8 cellular contexts compared by ENCODE assay signal in the genomic region with DNA sequence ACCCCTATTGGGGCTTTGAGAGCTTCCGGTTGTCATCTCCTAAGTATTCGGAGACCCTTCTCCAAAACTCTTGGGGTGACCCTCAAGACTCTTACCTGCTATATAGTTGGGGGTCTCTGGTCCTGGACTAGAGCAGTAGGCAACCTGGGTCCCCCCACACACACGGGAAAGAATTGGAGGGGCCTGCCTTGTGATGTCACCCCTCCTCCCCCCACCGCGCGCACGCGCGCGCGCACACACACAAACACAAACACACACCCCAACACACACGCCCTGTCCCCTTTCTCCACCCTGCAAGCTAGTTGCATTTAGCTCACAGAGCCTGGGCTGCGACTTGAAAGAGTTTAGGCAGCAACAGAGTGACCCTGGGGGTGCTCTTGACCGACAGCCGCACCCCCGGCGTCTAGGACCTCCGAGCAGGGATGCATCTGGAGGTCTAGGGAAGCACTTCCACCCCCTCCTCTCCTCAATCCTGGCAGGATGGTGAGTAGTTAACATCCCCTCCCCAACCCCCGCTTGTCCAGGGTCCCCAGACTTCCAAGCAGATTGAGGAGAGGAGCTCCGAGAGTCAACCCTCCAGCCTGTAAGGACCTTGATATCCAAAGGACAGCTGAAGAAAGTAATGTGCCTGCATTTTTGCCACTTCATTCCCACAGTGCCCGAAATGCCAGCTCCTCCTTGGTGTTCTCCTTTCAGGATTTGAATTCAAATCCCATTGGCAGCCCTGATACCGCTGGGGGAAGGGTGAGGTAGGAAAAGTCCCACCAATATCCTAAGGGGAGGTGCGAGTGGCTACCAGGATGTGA. TPM values are rescaled to one million over a fixed set of nuclear protein-coding genes. Genes with fewer than 3 reads are reported as not detected.
DNase-seq lines count a peak whose midpoint lies in the region; ATAC-seq and TF ChIP-seq lines count a peak whose summit lies in the region.

No MANE protein-coding gene starts in this region.

- intact Hi-C loops in activated CD4-positive, alpha-beta memory T cell treated with anti-CD3 and anti-CD28 coated beads for 36 hours (cut with micrococcal nuclease), result no loop called here
- intact Hi-C loops in lower lobe of right lung (cut with DNase I), result no loop called here

- H3K4me1 Mint-ChIP-seq in activated CD4-positive, alpha-beta memory T cell treated with anti-CD3 and anti-CD28 coated beads for 36 hours (ENCODE audit: low read depth), result peaks cover 37% of the 10 kb centered on the region

- no peaks in the 10 kb centered on the region for H3K9me3 ChIP-seq in lower lobe of right lung

- H3K4me3 Mint-ChIP-seq in activated CD4-positive, alpha-beta memory T cell treated with anti-CD3 and anti-CD28 coated beads for 36 hours, result peak overlapping the region; percentile 95

- POLR2A ChIA-PET in GM10248 (lab: Yijun Ruan, JAX), result interaction anchor here (0.5 to 2.8 kb wide), 4 partner anchors 12 to 326 kb away, joined by 3 to 41 read pairs (median 4); a partner anchor contains a TSS
- POLR2A ChIA-PET in activated CD4-positive, alpha-beta memory T cell treated with anti-CD3 and anti-CD28 coated beads for 36 hours (lab: Charles Lee), result interaction anchor here (1.1 to 3.0 kb wide), 6 partner anchors 9 to 143 kb away, joined by 3 to 29 read pairs (median 9); a partner anchor contains a TSS

- peak overlapping the region; percentile 82 for H3K27ac Mint-ChIP-seq in activated CD4-positive, alpha-beta memory T cell treated with anti-CD3 and anti-CD28 coated beads for 36 hours

- H3K9me3 Mint-ChIP-seq in activated CD4-positive, alpha-beta memory T cell treated with anti-CD3 and anti-CD28 coated beads for 36 hours, result no peaks in the 10 kb centered on the region

- peaks cover 16% of the 10 kb centered on the region for H3K36me3 Mint-ChIP-seq in activated CD4-positive, alpha-beta memory T cell treated with anti-CD3 and anti-CD28 coated beads for 36 hours

- H3K27ac ChIP-seq in lower lobe of right lung, result peak overlapping the region; percentile 94

- H3K36me3 ChIP-seq in lower lobe of right lung, result peaks cover 16% of the 10 kb centered on the region

- TF ChIP-seq CTCF in GM10248 (IDR thresholded peaks at IDR 0.05; ENCODE audit: control extremely low read depth, extremely low read depth, low read depth, missing control alignments), result no peak
- TF ChIP-seq CTCF in lower lobe of right lung (IDR thresholded peaks at IDR 0.05), result no peak

- H3K27me3 Mint-ChIP-seq in activated CD4-positive, alpha-beta memory T cell treated with anti-CD3 and anti-CD28 coated beads for 36 hours, result no peaks in the 10 kb centered on the region

- CTCF ChIA-PET in GM10248 (lab: Yijun Ruan, JAX), result interaction anchor here (0.9 to 3.0 kb wide), 11 partner anchors 9 to 165 kb away, joined by 3 to 18 read pairs (median 3); a partner anchor contains a TSS
- CTCF ChIA-PET in activated CD4-positive, alpha-beta memory T cell treated with anti-CD3 and anti-CD28 coated beads for 36 hours (lab: Charles Lee), result interaction anchor here (0.7 to 3.4 kb wide), 9 partner anchors 11 to 164 kb away, joined by 3 to 19 read pairs (median 6); a partner anchor contains a TSS

- no peaks in the 10 kb centered on the region for H3K27me3 ChIP-seq in lower lobe of right lung (ENCODE audit: low read depth)

- H3K4me1 ChIP-seq in lower lobe of right lung, result peaks cover 48% of the 10 kb centered on the region

- ATAC-seq in lower lobe of right lung (peak; percentile 20 to 67), HG03457 (IDR thresholded peaks at IDR 0.05; ENCODE audit: unreplicated experiment) (no peak), HG03108 (IDR thresholded peaks at IDR 0.05; ENCODE audit: unreplicated experiment) (no peak)

- DNase-seq in GM10248 (ENCODE audit: extremely low spot score) (peak; percentile 65), NCI-H146 (lab: John Stamatoyannopoulos, UW) (peak; percentile 72), lower lobe of right lung (peak; percentile 79)
- DNase-seq in activated CD4-positive, alpha-beta memory T cell treated with anti-CD3 and anti-CD28 coated beads for 36 hours, result peak; percentile 53
- peak; percentile 32 for DNase-seq in effector CD8-positive, alpha-beta T cell (lab: John Stamatoyannopoulos, UW)
- peak; percentile 40 for DNase-seq in stimulated activated CD8-positive, alpha-beta memory T cell treated with anti-CD3 and anti-CD28 coated beads, Interleukin-12 subunit alpha, Interleukin-12 subunit beta, amount 100 ng/mL, for 4 hours (ENCODE audit: low read depth)

- H3K4me3 ChIP-seq in lower lobe of right lung, result peak overlapping the region; percentile 93

RNA-seq across cellular contexts. Expression of a gene that starts 1.4 kb away (rescaled TPM):
- total RNA-seq in activated CD4-positive, alpha-beta memory T cell treated with anti-CD3 and anti-CD28 coated beads for 36 hours, result 10 to 100 TPM; 34.9 to 35.1 TPM
- 35.7 TPM for total RNA-seq in lower lobe of right lung

RNA-seq across cellular contexts. Expression of a gene that starts 11.9 kb away (rescaled TPM):
- under 1 TPM in 1 of 2 experiments, not detected in 1; 0.31 TPM for total RNA-seq in activated CD4-positive, alpha-beta memory T cell treated with anti-CD3 and anti-CD28 coated beads for 36 hours
- total RNA-seq in lower lobe of right lung, result 35.2 TPM

RNA-seq across cellular contexts. Expression of a gene that starts 13.0 kb away (rescaled TPM):
- 10 to 100 TPM; 37.9 to 41.2 TPM for total RNA-seq in activated CD4-positive, alpha-beta memory T cell treated with anti-CD3 and anti-CD28 coated beads for 36 hours
- total RNA-seq in lower lobe of right lung, result 49.6 TPM

RNA-seq across cellular contexts. Expression of a gene that starts 13.3 kb away (rescaled TPM):
- 100 to 1,000 TPM; 104 to 110 TPM for total RNA-seq in activated CD4-positive, alpha-beta memory T cell treated with anti-CD3 and anti-CD28 coated beads for 36 hours
- 40.1 TPM for total RNA-seq in lower lobe of right lung

Comparison
In these comparisons a context has a peak if more than half of its experiments do, and no peak if none do; other contexts are left out.
1. ATAC-seq: peak in lower lobe of right lung (2 of 2); none in HG03457 (single experiment) and HG03108 (single experiment).
2. RNA of a gene that starts 11.9 kb away (total RNA-seq): 35.2 TPM in lower lobe of right lung (single experiment); 0.31 TPM in activated CD4-positive, alpha-beta memory T cell treated with anti-CD3 and anti-CD28 coated beads for 36 hours; every median in the first group is over 10 times any median in the second.
3. Peak in every context shown above with its lines, with median percentiles within 50 percentile points of each other: DNase-seq.